2 cellular contexts compared by ENCODE assay signal in genomic region chr6:168648730-168649129, GRCh38.
TF ChIP-seq lines count a peak whose summit lies in the region.

No MANE protein-coding gene starts in this region.

TF ChIP-seq in HEK293, 187 proteins besides CTCF, POLR2A, EP300 and RAD21 (continues in another document):
- no peak for TF ChIP-seq AEBP2 (tag by site-specific recombination; IDR thresholded peaks at IDR 0.05; ENCODE audit: borderline replicate concordance)
- TF ChIP-seq ZNF521 (tag by site-specific recombination; IDR thresholded peaks at IDR 0.05), result no peak
- no peak for TF ChIP-seq ZBTB1 (tag by site-specific recombination; IDR thresholded peaks at IDR 0.05)
- TF ChIP-seq TRIM28 (IDR thresholded peaks at IDR 0.05; ENCODE audit: borderline replicate concordance, low read length), result 0 out of 2 replicates have a peak, but pooled peaks have one; percentile 26
- TF ChIP-seq MEIS1 (CRISPR knock-in tag; IDR thresholded peaks at IDR 0.05; ENCODE audit: borderline replicate concordance), result no peak
- TF ChIP-seq ZNF248 (tag by site-specific recombination; IDR thresholded peaks at IDR 0.05), result no peak
- TF ChIP-seq ZNF146 (tag by site-specific recombination; IDR thresholded peaks at IDR 0.05), result no peak
- TF ChIP-seq KLF10 (tag by site-specific recombination; IDR thresholded peaks at IDR 0.05), result no peak
- peak; percentile 46; the same call in 1 of the 2 replicates for TF ChIP-seq ZBTB48 (tag by site-specific recombination; IDR thresholded peaks at IDR 0.05)
- TF ChIP-seq YY1 (tag by site-specific recombination; IDR thresholded peaks at IDR 0.05), result no peak
- 0 out of 2 replicates have a peak, but pooled peaks have one; percentile 5 for TF ChIP-seq ZIC2 (tag by site-specific recombination; IDR thresholded peaks at IDR 0.05)
- TF ChIP-seq TSHZ1 (tag by site-specific recombination; IDR thresholded peaks at IDR 0.05; ENCODE audit: borderline replicate concordance), result no peak
- no peak for TF ChIP-seq ZNF704 (tag by site-specific recombination; IDR thresholded peaks at IDR 0.05)
- TF ChIP-seq ZNF423 (tag by site-specific recombination; IDR thresholded peaks at IDR 0.05), result no peak
- TF ChIP-seq SALL2 (tag by site-specific recombination; IDR thresholded peaks at IDR 0.05; ENCODE audit: borderline replicate concordance), result no peak
- no peak for TF ChIP-seq HOXC10 (CRISPR knock-in tag; IDR thresholded peaks at IDR 0.05)
- TF ChIP-seq HIC1 (tag by site-specific recombination; IDR thresholded peaks at IDR 0.05), result no peak
- TF ChIP-seq, protein P1, sequence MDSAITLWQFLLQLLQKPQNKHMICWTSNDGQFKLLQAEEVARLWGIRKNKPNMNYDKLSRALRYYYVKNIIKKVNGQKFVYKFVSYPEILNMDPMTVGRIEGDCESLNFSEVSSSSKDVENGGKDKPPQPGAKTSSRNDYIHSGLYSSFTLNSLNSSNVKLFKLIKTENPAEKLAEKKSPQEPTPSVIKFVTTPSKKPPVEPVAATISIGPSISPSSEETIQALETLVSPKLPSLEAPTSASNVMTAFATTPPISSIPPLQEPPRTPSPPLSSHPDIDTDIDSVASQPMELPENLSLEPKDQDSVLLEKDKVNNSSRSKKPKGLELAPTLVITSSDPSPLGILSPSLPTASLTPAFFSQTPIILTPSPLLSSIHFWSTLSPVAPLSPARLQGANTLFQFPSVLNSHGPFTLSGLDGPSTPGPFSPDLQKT (IDR thresholded peaks at IDR 0.05; ENCODE audit: borderline replicate concordance, low read depth, low read length), result no peak
- TF ChIP-seq ZNF530 (tag by site-specific recombination; IDR thresholded peaks at IDR 0.05; ENCODE audit: low read depth), result no peak

TF ChIP-seq in H1, 55 proteins besides CTCF, POLR2A, EP300 and RAD21:
- TF ChIP-seq RXRA (IDR thresholded peaks at IDR 0.05; ENCODE audit: insufficient read depth, low read depth, low read length) (no peak), GABPA (IDR thresholded peaks at IDR 0.05; ENCODE audit: borderline replicate concordance, insufficient read depth, low read length) (no peak), TAF1 (IDR thresholded peaks at IDR 0.05; ENCODE audit: low read depth, low read length) (no peak), CHD1 (IDR thresholded peaks at IDR 0.05; ENCODE audit: low read depth, low read length) (no peak), TEAD4 (IDR thresholded peaks at IDR 0.05; ENCODE audit: low read depth, low read length) (no peak), SP4 (IDR thresholded peaks at IDR 0.05; ENCODE audit: low read length) (no peak), CTBP2 (IDR thresholded peaks at IDR 0.05; ENCODE audit: borderline replicate concordance, insufficient read depth, insufficient read length, low read length) (no peak), YY1 (IDR thresholded peaks at IDR 0.05; ENCODE audit: low read depth, low read length) (no peak), BCL11A (IDR thresholded peaks at IDR 0.05; ENCODE audit: low read depth in 2 of 2, low read length in 2 of 2) (no peak), NRF1 (IDR thresholded peaks at IDR 0.05; ENCODE audit: low read depth, low read length) (no peak), BACH1 (IDR thresholded peaks at IDR 0.05; ENCODE audit: low read length) (no peak), CBX8 (IDR thresholded peaks at IDR 0.05; ENCODE audit: borderline replicate concordance, low read depth, low read length) (no peak), CEBPB (IDR thresholded peaks at IDR 0.05; ENCODE audit: low read depth, low read length) (no peak), PHF8 (conservative IDR thresholded peaks at IDR 0.05; ENCODE audit: low read depth, low read length) (no peak), RNF2 (IDR thresholded peaks at IDR 0.05; ENCODE audit: borderline replicate concordance, low read depth, low read length, missing control alignments, poor library complexity, severe bottlenecking) (no peak), RBBP5 (IDR thresholded peaks at IDR 0.05; ENCODE audit: borderline replicate concordance, low read depth, low read length) (no peak)
